Comparison of ENCODE assay signal across 1 cellular context in genomic region chr16:1770328-1771071, GRCh38.
TF ChIP-seq lines count a peak whose summit lies in the region.

No MANE protein-coding gene starts in this region.

TF ChIP-seq in HCT116, 20 proteins besides CTCF, POLR2A, EP300 and RAD21 (continued from another document):
- no peak for TF ChIP-seq REST (IDR thresholded peaks at IDR 0.05; ENCODE audit: low read depth)
- TF ChIP-seq YY1 (IDR thresholded peaks at IDR 0.05; ENCODE audit: extremely low read depth, insufficient replicate concordance, low read depth, low read length): peak; percentile 21
